ENCODE assay signal across 8 cellular contexts in genomic region chr13:97369269-97369893, GRCh38.
DNase-seq lines count a peak whose midpoint lies in the region; ATAC-seq and TF ChIP-seq lines count a peak whose summit lies in the region.

No MANE protein-coding gene starts in this region.

- H3K9me3 Mint-ChIP-seq in activated B cell treated with CpG ODN at 0.5 μM for 24 hours = no peaks in the 10 kb centered on the region

- no peaks in the 10 kb centered on the region for H3K27me3 Mint-ChIP-seq in activated B cell treated with CpG ODN at 0.5 μM for 24 hours

- H3K36me3 Mint-ChIP-seq in activated B cell treated with CpG ODN at 0.5 μM for 24 hours (ENCODE audit: low read depth) = peaks cover 46% of the 10 kb centered on the region

- H3K27ac ChIP-seq in heart left ventricle = peak overlapping the region in 11 of 12 donors; percentile 4 to 77 (median 44)
- peak overlapping the region; percentile 10 for H3K27ac ChIP-seq in urinary bladder (ENCODE audit: low read depth)

- intact Hi-C loops in heart left ventricle (cut with DNase I) (loop anchor here in 7 of 10 donors (5.0 to 10.0 kb wide), 8 partner anchors 63 to 435 kb away; partner anchors contain the start of gene RAP2A (in 2 of the 7)), cardiac septum (cut with DNase I) (loop anchor here (5.0 kb wide), 1 partner anchor 63 kb away; the partner anchor contains the start of gene RAP2A), activated B cell treated with CpG ODN at 0.5 μM for 24 hours (cut with micrococcal nuclease) (loop anchor here (1.0 to 10.0 kb wide), 3 partner anchors 63 to 605 kb away; no protein-coding TSS in a partner anchor)

- DNase-seq in heart left ventricle (no peak), cardiac septum (ENCODE audit: low spot score) (no peak), activated B cell treated with CpG ODN at 0.5 μM for 24 hours (no peak), kidney tubule cell (ENCODE audit: low spot score) (peak; percentile 10), NCI-H2081 treated with DMSO at 0.1 percent for 48 hours (lab: John Stamatoyannopoulos, UW) (no peak)
- no peak for DNase-seq in stimulated activated CD4-positive, alpha-beta T cell treated with anti-CD3 and anti-CD28 coated beads, Interleukin-12 subunit alpha, Interleukin-12 subunit beta, amount 100 ng/mL, for 4 hours

- H3K4me3 Mint-ChIP-seq in activated B cell treated with CpG ODN at 0.5 μM for 24 hours = peak overlapping the region; percentile 84

- no peaks in the 10 kb centered on the region for H3K27me3 ChIP-seq in heart left ventricle

- H3K4me3 ChIP-seq in heart left ventricle (peak overlapping the region in 11 of 12 donors; percentile 1 to 58 (median 42)), urinary bladder (ENCODE audit: low read depth, low read length) (peak overlapping the region; percentile 37)

- 28 to 41% (median 33%) methylated on average over 4 of the region's 4 CpGs for whole genome bisulfite sequencing in heart left ventricle, 4 donors
- WGBS in urinary bladder = 38% methylated on average over 4 of the region's 4 CpGs

- CTCF ChIA-PET in activated B cell treated with CpG ODN at 0.5 μM for 24 hours (lab: Charles Lee) = interaction anchor here (1.7 kb wide), 1 partner anchor 10 kb away, joined by 5 read pairs; no protein-coding TSS in a partner anchor

- H3K4me1 Mint-ChIP-seq in activated B cell treated with CpG ODN at 0.5 μM for 24 hours = peaks cover 16% of the 10 kb centered on the region

- POLR2A ChIA-PET in activated B cell treated with CpG ODN at 0.5 μM for 24 hours (lab: Charles Lee) = interaction anchor here (2.3 kb wide), 1 partner anchor 64 kb away, joined by 13 read pairs; the partner anchor contains the start of gene RAP2A

- TF ChIP-seq POLR2A in heart left ventricle (IDR thresholded peaks at IDR 0.05) = no peak

- H3K36me3 ChIP-seq in heart left ventricle = peaks cover 0 to 69% (median 33%) of the 10 kb centered on the region in 9 donors
- H3K36me3 ChIP-seq in urinary bladder (ENCODE audit: insufficient read depth) = no peaks in the 10 kb centered on the region

- no peaks in the 10 kb centered on the region for H3K9me3 ChIP-seq in heart left ventricle

- peak overlapping the region; percentile 57 for H3K27ac Mint-ChIP-seq in activated B cell treated with CpG ODN at 0.5 μM for 24 hours

- ATAC-seq in heart left ventricle (peak in 1 of 4 donors; percentile 29), HG02970 (IDR thresholded peaks at IDR 0.05; ENCODE audit: low FRiP score, unreplicated experiment) (peak; percentile 67), activated B cell treated with CpG ODN at 0.5 μM for 24 hours (ENCODE audit: low read depth) (no peak)

- TF ChIP-seq CTCF in heart left ventricle (IDR thresholded peaks at IDR 0.05) (no peak), activated B cell treated with CpG ODN at 0.5 μM for 24 hours (IDR thresholded peaks at IDR 0.05) (no peak)

- H3K4me1 ChIP-seq in heart left ventricle = peaks cover 0 to 25% (median 5%) of the 10 kb centered on the region in 12 donors
- no peaks in the 10 kb centered on the region for H3K4me1 ChIP-seq in urinary bladder (ENCODE audit: insufficient read depth)
